Comparison of ENCODE assay signal across 27 cellular contexts in the genomic region with DNA sequence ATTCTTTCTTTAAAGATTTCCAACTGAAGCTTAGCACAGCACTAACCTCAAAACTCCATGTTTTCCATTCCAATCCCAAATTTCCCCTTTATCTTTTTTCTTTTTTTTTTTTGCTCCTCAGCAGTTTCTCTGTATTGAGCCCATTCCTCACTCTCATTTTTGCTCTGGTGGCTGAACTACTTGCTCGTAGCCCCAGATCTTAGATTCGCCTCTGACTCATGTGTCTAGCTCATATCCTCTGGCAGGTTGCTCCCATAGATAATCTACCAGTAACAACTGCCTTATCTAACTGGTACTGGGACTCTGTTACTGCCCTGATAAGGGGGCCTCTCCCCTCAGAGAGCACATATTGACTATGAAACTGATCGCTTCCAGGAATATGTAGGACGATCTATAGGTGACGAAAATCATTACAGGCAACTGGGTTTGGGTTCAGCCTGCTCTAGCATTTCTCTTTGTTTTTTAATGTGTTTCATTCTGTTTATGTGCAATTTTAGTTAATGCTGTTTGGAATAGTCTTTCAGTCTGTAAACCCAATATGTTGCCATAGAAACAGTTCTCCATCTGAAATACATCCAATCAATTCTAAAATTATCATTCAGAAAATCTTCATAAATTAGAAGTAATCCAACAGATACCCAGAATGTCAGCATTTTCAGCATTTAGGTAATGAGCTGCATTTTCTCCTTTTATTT. TPM values are rescaled to one million over a fixed set of nuclear protein-coding genes. Genes with fewer than 3 reads are reported as not detected.
"Had no signal": no experiment of that assay in that cellular context is flagged by ENCODE, and none has a peak within 500 bp of the region (broad histone marks: within the 10 kb centered on the region; RNA-seq: fewer than 3 reads in every experiment).

No MANE protein-coding gene starts in this region.

- H3K27me3 ChIP-seq: heart left ventricle, right atrium auricular region, vagina had no signal

- DNase-seq: activated CD4-positive, alpha-beta T cell treated with anti-CD3 and anti-CD28 coated beads, Interleukin-2, amount 50 U/mL, for 48 hours; activated gamma-delta T cell treated with Interleukin-2 at 50 U/mL for 16 hours; activated T-cell treated with anti-CD3 and anti-CD28 coated beads for 4 hours; adrenal gland; effector CD8-positive, alpha-beta T cell; heart left ventricle; islet precursor cell; midbrain; stimulated activated CD4-positive, alpha-beta T cell treated with anti-CD3 and anti-CD28 coated beads, Interleukin-15, amount 100 ng/mL, for 24 hours; stimulated activated CD4-positive, alpha-beta T cell treated with anti-CD3 and anti-CD28 coated beads, Interleukin-2, amount 100 ng/mL, for 48 hours; stimulated activated naive CD8-positive, alpha-beta T cell treated with anti-CD3 and anti-CD28 coated beads, Interleukin-15, amount 100 ng/mL, for 72 hours; T1000; trophoblast cell; WERI-Rb-1 had no signal

- H3K9me3 Mint-ChIP-seq: activated T-helper 1 cell treated with anti-CD3 and anti-CD28 coated beads, Interleukin-12 subunit alpha, Interleukin-12 subunit beta, Interleukin-2, Interleukin-4 antibody, amounts not matched to agents 30 ng/mL and 10 ng/mL and 1 ng/mL, durations not matched to agents 14 hours and 24 hours and 36 hours; stimulated activated naive CD8-positive, alpha-beta T cell treated with anti-CD3 and anti-CD28 coated beads, Interleukin-15, amount 100 ng/mL, for 72 hours had no signal

- H3K9me3 ChIP-seq: adrenal gland, suprapubic skin, vagina had no signal

- H3K36me3 ChIP-seq: adrenal gland, esophagus muscularis mucosa, gastroesophageal sphincter, heart left ventricle, right atrium auricular region, suprapubic skin, vagina, WERI-Rb-1 had no signal

- H3K4me1 ChIP-seq: adrenal gland, esophagus muscularis mucosa, gastroesophageal sphincter, heart left ventricle, right atrium auricular region, suprapubic skin, vagina had no signal

- H3K4me1 Mint-ChIP-seq: stimulated activated naive CD8-positive, alpha-beta T cell treated with anti-CD3 and anti-CD28 coated beads, Interleukin-15, amount 100 ng/mL, for 72 hours had no signal

- H3K4me3 ChIP-seq: adrenal gland, esophagus muscularis mucosa, gastroesophageal sphincter, heart left ventricle, lung, right atrium auricular region, suprapubic skin, vagina had no signal

- H3K27ac Mint-ChIP-seq: activated naive CD4-positive, alpha-beta T cell treated with anti-CD3 and anti-CD28 coated beads, Interleukin-2, amount 50 U/mL, for 72 hours; activated T-helper 1 cell treated with anti-CD3 and anti-CD28 coated beads, Interleukin-12 subunit alpha, Interleukin-12 subunit beta, Interleukin-2, Interleukin-4 antibody, amounts not matched to agents 30 ng/mL and 10 ng/mL and 1 ng/mL, durations not matched to agents 14 hours and 24 hours and 36 hours; progenitor cell of endocrine pancreas; stimulated activated naive CD8-positive, alpha-beta T cell treated with anti-CD3 and anti-CD28 coated beads, Interleukin-15, amount 100 ng/mL, for 72 hours had no signal

- H3K27ac ChIP-seq: adrenal gland, esophagus muscularis mucosa, gastroesophageal sphincter, heart left ventricle, right atrium auricular region, suprapubic skin, vagina, WERI-Rb-1 had no signal

- H3K4me3 Mint-ChIP-seq: activated T-helper 1 cell treated with anti-CD3 and anti-CD28 coated beads, Interleukin-12 subunit alpha, Interleukin-12 subunit beta, Interleukin-2, Interleukin-4 antibody, amounts not matched to agents 30 ng/mL and 10 ng/mL and 1 ng/mL, durations not matched to agents 14 hours and 24 hours and 36 hours; stimulated activated naive CD8-positive, alpha-beta T cell treated with anti-CD3 and anti-CD28 coated beads, Interleukin-15, amount 100 ng/mL, for 72 hours had no signal

RNA-seq across cellular contexts. Expression of gene COL9A1, which starts 34.6 kb away (rescaled TPM):
- total RNA-seq: activated naive CD4-positive, alpha-beta T cell treated with anti-CD3 and anti-CD28 coated beads, Interleukin-2, amount 50 U/mL, for 72 hours; activated T-helper 1 cell treated with anti-CD3 and anti-CD28 coated beads, Interleukin-12 subunit alpha, Interleukin-12 subunit beta, Interleukin-2, Interleukin-4 antibody, amounts not matched to agents 30 ng/mL and 10 ng/mL and 1 ng/mL, durations not matched to agents 14 hours and 24 hours and 36 hours; adrenal gland; left lobe of liver; myocyte; omental fat pad; suprapubic skin; T-helper 1 cell treated with Interleukin-12 subunit alpha and Interleukin-12 subunit beta and Interleukin-4 antibody, amounts not matched to agents 30 ng/mL and 1 ng/mL, for 36 hours had no signal
